9 cellular contexts compared by ENCODE assay signal in the genomic region with DNA sequence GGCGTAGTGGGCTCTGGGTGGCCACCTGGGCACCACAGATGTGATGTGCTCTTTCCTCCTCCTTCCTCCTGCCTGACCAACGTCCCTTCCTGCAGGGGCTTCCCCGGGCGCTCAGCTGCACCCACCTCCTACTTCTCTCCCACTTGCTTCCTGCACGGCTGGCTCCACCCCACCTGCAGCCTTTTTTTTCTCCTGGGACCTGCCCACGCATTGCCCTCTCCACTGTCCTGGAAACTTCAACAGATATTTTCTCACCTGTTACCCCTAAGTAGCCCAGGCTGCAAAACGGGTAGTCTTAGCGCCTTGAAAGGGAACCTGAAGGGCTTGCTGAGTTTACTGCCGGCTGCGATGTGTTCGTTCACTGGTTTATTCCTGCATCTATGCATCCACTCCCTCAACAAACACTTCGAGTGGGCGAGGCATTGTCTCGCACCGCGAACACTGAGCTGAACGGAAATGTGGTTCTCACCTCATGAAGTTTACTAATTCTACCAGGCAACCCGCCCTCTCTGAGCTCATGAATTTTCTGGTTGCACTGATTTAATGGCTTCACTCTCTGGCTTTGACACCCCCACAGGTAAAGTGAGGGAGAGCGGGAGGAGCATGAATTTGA. TPM values are rescaled to one million over a fixed set of nuclear protein-coding genes. Genes with fewer than 3 reads are reported as not detected.
DNase-seq lines count a peak whose midpoint lies in the region; ATAC-seq and TF ChIP-seq lines count a peak whose summit lies in the region.
"Had no signal": no experiment of that assay in that cellular context is flagged by ENCODE, and none has a peak within 500 bp of the region (broad histone marks: within the 10 kb centered on the region; RNA-seq: fewer than 3 reads in every experiment).

No MANE protein-coding gene starts in this region.

- H3K9me3 ChIP-seq in mucosa of rectum (ENCODE audit: control insufficient read depth in 2 of 2, low read length in 2 of 2) (no peaks in the 10 kb centered on the region), esophagus muscularis mucosa (no peaks in the 10 kb centered on the region), uterus (no peaks in the 10 kb centered on the region)

- peak overlapping the region in 1 of 2 donors; percentile 14 for H3K9ac ChIP-seq in mucosa of rectum (ENCODE audit: low read depth in 1 of 2, low read length in 2 of 2)

- H3K4me3 ChIP-seq in mucosa of rectum (ENCODE audit: low read length in 2 of 2) (peak overlapping the region; percentile 41 to 59), esophagus muscularis mucosa (no peak overlapping the region), uterus (no peak overlapping the region)

- peaks cover 20% of the 10 kb centered on the region for H3K4me1 Mint-ChIP-seq in activated CD4-positive, alpha-beta memory T cell treated with anti-CD3 and anti-CD28 coated beads, Interleukin-2, amount 10 ng/mL, durations not matched to agents 7 days and 5 days
- H3K4me1 Mint-ChIP-seq in endothelial cell (ENCODE audit: unreplicated experiment) = peaks cover 13% of the 10 kb centered on the region

- peaks cover 14% of the 10 kb centered on the region for H3K27me3 Mint-ChIP-seq in activated CD4-positive, alpha-beta memory T cell treated with anti-CD3 and anti-CD28 coated beads, Interleukin-2, amount 10 ng/mL, durations not matched to agents 7 days and 5 days
- H3K27me3 Mint-ChIP-seq in endothelial cell (ENCODE audit: unreplicated experiment) = peaks cover 4% of the 10 kb centered on the region

- H3K4me1 ChIP-seq in mucosa of rectum (ENCODE audit: control insufficient read depth in 2 of 2, insufficient read depth in 2 of 2, low read length in 2 of 2) (peaks cover 8 to 9% of the 10 kb centered on the region in 2 donors), esophagus muscularis mucosa (no peaks in the 10 kb centered on the region), uterus (no peaks in the 10 kb centered on the region)

- H3K36me3 Mint-ChIP-seq in activated CD4-positive, alpha-beta memory T cell treated with anti-CD3 and anti-CD28 coated beads, Interleukin-2, amount 10 ng/mL, durations not matched to agents 7 days and 5 days (ENCODE audit: low read depth) = no peaks in the 10 kb centered on the region
- no peaks in the 10 kb centered on the region for H3K36me3 Mint-ChIP-seq in endothelial cell (ENCODE audit: low read depth, unreplicated experiment)

- TF ChIP-seq EP300 in esophagus muscularis mucosa (IDR thresholded peaks at IDR 0.05) = no peak

- ATAC-seq in GM18511 (IDR thresholded peaks at IDR 0.05; ENCODE audit: unreplicated experiment) = peak; percentile 68
- peak; percentile 53 for ATAC-seq in HG02981 (IDR thresholded peaks at IDR 0.05; ENCODE audit: unreplicated experiment)

- intact Hi-C loops in esophagus muscularis mucosa (cut with DNase I) (no loop called here), uterus (cut with DNase I; ENCODE audit: low total_unique reads) (no loop called here)

- POLR2A ChIA-PET in activated CD4-positive, alpha-beta memory T cell treated with anti-CD3 and anti-CD28 coated beads, Interleukin-2, amount 10 ng/mL, durations not matched to agents 7 days and 5 days (lab: Charles Lee) = interaction anchor here (0.7 to 1.8 kb wide), 2 partner anchors 9 to 26 kb away, joined by 3 to 20 read pairs; no protein-coding TSS in a partner anchor

- peak overlapping the region; percentile 48 for H3K27ac Mint-ChIP-seq in activated CD4-positive, alpha-beta memory T cell treated with anti-CD3 and anti-CD28 coated beads, Interleukin-2, amount 10 ng/mL, durations not matched to agents 7 days and 5 days
- no peak overlapping the region for H3K27ac Mint-ChIP-seq in endothelial cell (ENCODE audit: unreplicated experiment)

- TF ChIP-seq POLR2A in esophagus muscularis mucosa (IDR thresholded peaks at IDR 0.05; ENCODE audit: low read depth) (no peak), uterus (IDR thresholded peaks at IDR 0.05) (no peak)

- H3K36me3 ChIP-seq in mucosa of rectum (ENCODE audit: control insufficient read depth in 2 of 2, insufficient read depth in 2 of 2, low read length in 2 of 2) (no peaks in the 10 kb centered on the region), esophagus muscularis mucosa (no peaks in the 10 kb centered on the region), uterus (no peaks in the 10 kb centered on the region)

- TF ChIP-seq CTCF in esophagus muscularis mucosa (IDR thresholded peaks at IDR 0.05) (no peak), endothelial cell (IDR thresholded peaks at IDR 0.05; ENCODE audit: unreplicated experiment) (no peak), uterus (IDR thresholded peaks at IDR 0.05) (no peak)

- H3K9me3 Mint-ChIP-seq in activated CD4-positive, alpha-beta memory T cell treated with anti-CD3 and anti-CD28 coated beads, Interleukin-2, amount 10 ng/mL, durations not matched to agents 7 days and 5 days = no peaks in the 10 kb centered on the region
- no peaks in the 10 kb centered on the region for H3K9me3 Mint-ChIP-seq in endothelial cell (ENCODE audit: unreplicated experiment)

- peaks cover 0 to 2% of the 10 kb centered on the region in 2 donors for H3K27me3 ChIP-seq in mucosa of rectum (ENCODE audit: control insufficient read depth in 2 of 2, insufficient read depth in 2 of 2, low read length in 2 of 2)
- peaks cover 0 to 3% (median 0%) of the 10 kb centered on the region in 4 donors for H3K27me3 ChIP-seq in esophagus muscularis mucosa
- H3K27me3 ChIP-seq in uterus = no peaks in the 10 kb centered on the region

- H3K4me3 Mint-ChIP-seq in activated CD4-positive, alpha-beta memory T cell treated with anti-CD3 and anti-CD28 coated beads, Interleukin-2, amount 10 ng/mL, durations not matched to agents 7 days and 5 days = peak overlapping the region; percentile 8
- no peak overlapping the region for H3K4me3 Mint-ChIP-seq in endothelial cell (ENCODE audit: unreplicated experiment)

- WGBS in esophagus muscularis mucosa = 64% methylated on average over 10 of the region's 19 CpGs

- CTCF ChIA-PET in activated CD4-positive, alpha-beta memory T cell treated with anti-CD3 and anti-CD28 coated beads, Interleukin-2, amount 10 ng/mL, durations not matched to agents 7 days and 5 days (lab: Charles Lee) = interaction anchor here (0.9 to 1.1 kb wide), 2 partner anchors 14 to 27 kb away, joined by 3 to 4 read pairs; no protein-coding TSS in a partner anchor

- peak overlapping the region in 1 of 2 donors; percentile 20 for H3K27ac ChIP-seq in mucosa of rectum (ENCODE audit: low read depth in 2 of 2, low read length in 2 of 2)
- no peak overlapping the region for H3K27ac ChIP-seq in esophagus muscularis mucosa (replicated peaks in 1 of 4)
- H3K27ac ChIP-seq in uterus = no peak overlapping the region
- H3K27ac ChIP-seq: epithelial cell of prostate had no signal

- DNase-seq in activated CD4-positive, alpha-beta memory T cell treated with anti-CD3 and anti-CD28 coated beads, Interleukin-2, amount 10 ng/mL, durations not matched to agents 7 days and 5 days = peak; percentile 58
- DNase-seq in esophagus muscularis mucosa (ENCODE audit: extremely low spot score) (no peak), endothelial cell (ENCODE audit: low spot score) (no peak), uterus (no peak), NCI-H2081 treated with DMSO at 0.1 percent for 48 hours (lab: John Stamatoyannopoulos, UW) (no peak)

RNA-seq across cellular contexts. Expression of a gene that starts 23.6 kb away (rescaled TPM):
- 10 to 100 TPM in 1 of 2 experiments, 1 to 10 TPM in 1; 9.6 to 10.2 TPM for total RNA-seq in activated CD4-positive, alpha-beta memory T cell treated with anti-CD3 and anti-CD28 coated beads, Interleukin-2, amount 10 ng/mL, durations not matched to agents 7 days and 5 days
- total RNA-seq in esophagus muscularis mucosa = 10 to 100 TPM; 15.0 to 23.7 (median 18.2) TPM
- 21.7 TPM for total RNA-seq in endothelial cell (ENCODE audit: unreplicated experiment)
- total RNA-seq in uterus = 10 to 100 TPM in 3 of 4 donors, 1 to 10 TPM in 1; 5.3 to 16.7 (median 12.4) TPM

Comparison
In these comparisons a context has a peak if more than half of its experiments do, and no peak if none do; other contexts are left out.
1. H3K4me3 ChIP-seq: peak in mucosa of rectum (2 of 2); none in esophagus muscularis mucosa (0 of 4) and uterus (0 of 2).